In the genomic region with DNA sequence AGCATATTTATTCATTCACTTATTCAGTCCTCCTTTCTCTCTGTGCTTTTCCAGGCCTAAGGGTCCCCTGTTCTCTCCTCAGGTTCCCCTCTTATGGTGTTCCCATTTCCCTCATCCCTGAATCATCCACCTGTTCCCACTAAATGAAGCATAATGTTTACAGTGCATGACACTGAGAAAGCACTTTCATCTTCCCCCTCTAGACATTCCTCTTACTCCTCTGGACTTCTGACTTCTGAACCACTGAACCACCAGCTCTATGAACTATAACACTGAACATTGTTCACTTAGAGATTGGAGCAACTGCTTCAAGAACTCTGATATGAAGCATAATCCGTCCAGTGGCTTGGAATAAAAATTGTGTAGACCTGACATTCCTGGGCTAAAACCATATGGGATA, we compare ENCODE assay signal across 24 cellular contexts. TPM values are rescaled to one million over a fixed set of nuclear protein-coding genes. Genes with fewer than 3 reads are reported as not detected.
DNase-seq lines count a peak whose midpoint lies in the region; ATAC-seq lines count a peak whose summit lies in the region.
"Had no signal": no experiment of that assay in that cellular context is flagged by ENCODE, and none has a peak within 500 bp of the region (broad histone marks: within the 10 kb centered on the region; RNA-seq: fewer than 3 reads in every experiment).

No MANE protein-coding gene starts in this region.

- peaks cover 9% of the 10 kb centered on the region for H3K4me1 Mint-ChIP-seq in T-helper 2 cell treated with Interferon-gamma antibody and Interleukin-4, amounts not matched to agents 5 μg/mL and 100 μg/mL, for 36 hours (ENCODE audit: low read depth)
- peaks cover 14% of the 10 kb centered on the region for H3K4me1 Mint-ChIP-seq in activated naive CD8-positive, alpha-beta T cell treated with anti-CD3 and anti-CD28 coated beads, Interleukin-2, amount 10 ng/mL, durations not matched to agents 7 days and 5 days
- peaks cover 2% of the 10 kb centered on the region for H3K4me1 Mint-ChIP-seq in activated naive CD8-positive, alpha-beta T cell treated with anti-CD3 and anti-CD28 coated beads for 36 hours
- peaks cover 15 to 23% of the 10 kb centered on the region in 2 donors for H3K4me1 Mint-ChIP-seq in immature natural killer cell
- H3K4me1 Mint-ChIP-seq: CD8-positive, alpha-beta memory T cell had no signal

- no peak for DNase-seq in T-helper 2 cell treated with Interferon-gamma antibody and Interleukin-4, amounts not matched to agents 5 μg/mL and 100 μg/mL, for 36 hours (ENCODE audit: low spot score)
- DNase-seq in T-helper 2 cell: no peak
- no peak for DNase-seq in activated naive CD8-positive, alpha-beta T cell treated with anti-CD3 and anti-CD28 coated beads, Interleukin-2, amount 10 ng/mL, durations not matched to agents 7 days and 5 days
- no peak for DNase-seq in activated naive CD8-positive, alpha-beta T cell treated with anti-CD3 and anti-CD28 coated beads for 36 hours
- no peak for DNase-seq in immature natural killer cell
- peak; percentile 72 for DNase-seq in renal cortical epithelial cell (ENCODE audit: low read depth)
- DNase-seq in NCI-H226: no peak
- no peak for DNase-seq in caudate nucleus (lab: John Stamatoyannopoulos, UW)
- DNase-seq: 8988T; ACHN; AML-193; BE2C; CD4-positive, alpha-beta T cell; CD8-positive, alpha-beta memory T cell; DMS 273 treated with DMSO at 0.1 percent for 48 hours; EL; GDM1; GM23248; H9 had no signal

- H3K4me3 Mint-ChIP-seq in T-helper 2 cell treated with Interferon-gamma antibody and Interleukin-4, amounts not matched to agents 5 μg/mL and 100 μg/mL, for 36 hours: no peak overlapping the region
- H3K4me3 Mint-ChIP-seq in activated naive CD8-positive, alpha-beta T cell treated with anti-CD3 and anti-CD28 coated beads, Interleukin-2, amount 10 ng/mL, durations not matched to agents 7 days and 5 days: no peak overlapping the region
- no peak overlapping the region for H3K4me3 Mint-ChIP-seq in activated naive CD8-positive, alpha-beta T cell treated with anti-CD3 and anti-CD28 coated beads for 36 hours
- H3K4me3 Mint-ChIP-seq in immature natural killer cell: no peak overlapping the region
- H3K4me3 Mint-ChIP-seq: CD14-positive monocyte; CD4-positive, alpha-beta T cell; CD8-positive, alpha-beta memory T cell; H9 had no signal

- peaks cover 6% of the 10 kb centered on the region for H3K9me3 Mint-ChIP-seq in T-helper 2 cell treated with Interferon-gamma antibody and Interleukin-4, amounts not matched to agents 5 μg/mL and 100 μg/mL, for 36 hours
- H3K9me3 Mint-ChIP-seq in activated naive CD8-positive, alpha-beta T cell treated with anti-CD3 and anti-CD28 coated beads, Interleukin-2, amount 10 ng/mL, durations not matched to agents 7 days and 5 days: peaks cover 4% of the 10 kb centered on the region
- H3K9me3 Mint-ChIP-seq in activated naive CD8-positive, alpha-beta T cell treated with anti-CD3 and anti-CD28 coated beads for 36 hours: no peaks in the 10 kb centered on the region
- H3K9me3 Mint-ChIP-seq in immature natural killer cell: no peaks in the 10 kb centered on the region
- H3K9me3 Mint-ChIP-seq: CD4-positive, alpha-beta T cell; CD8-positive, alpha-beta memory T cell had no signal

- ATAC-seq in activated naive CD8-positive, alpha-beta T cell treated with anti-CD3 and anti-CD28 coated beads, Interleukin-2, amount 10 ng/mL, durations not matched to agents 7 days and 5 days (ENCODE audit: low read depth): no peak
- ATAC-seq: A549, GM12878, HCT116 had no signal

- peaks cover 82% of the 10 kb centered on the region for H3K36me3 Mint-ChIP-seq in T-helper 2 cell treated with Interferon-gamma antibody and Interleukin-4, amounts not matched to agents 5 μg/mL and 100 μg/mL, for 36 hours (ENCODE audit: low read depth)
- peaks cover 75% of the 10 kb centered on the region for H3K36me3 Mint-ChIP-seq in activated naive CD8-positive, alpha-beta T cell treated with anti-CD3 and anti-CD28 coated beads, Interleukin-2, amount 10 ng/mL, durations not matched to agents 7 days and 5 days
- H3K36me3 Mint-ChIP-seq in activated naive CD8-positive, alpha-beta T cell treated with anti-CD3 and anti-CD28 coated beads for 36 hours: peaks cover 33% of the 10 kb centered on the region
- peaks cover 27 to 54% (median 29%) of the 10 kb centered on the region in 3 donors for H3K36me3 Mint-ChIP-seq in immature natural killer cell

- peak overlapping the region; percentile 75 for H3K27ac Mint-ChIP-seq in T-helper 2 cell treated with Interferon-gamma antibody and Interleukin-4, amounts not matched to agents 5 μg/mL and 100 μg/mL, for 36 hours
- peak overlapping the region; percentile 34 for H3K27ac Mint-ChIP-seq in activated naive CD8-positive, alpha-beta T cell treated with anti-CD3 and anti-CD28 coated beads, Interleukin-2, amount 10 ng/mL, durations not matched to agents 7 days and 5 days
- H3K27ac Mint-ChIP-seq in activated naive CD8-positive, alpha-beta T cell treated with anti-CD3 and anti-CD28 coated beads for 36 hours: no peak overlapping the region
- peak overlapping the region in 4 of 6 donors; percentile 0 to 42 (median 26) for H3K27ac Mint-ChIP-seq in immature natural killer cell
- H3K27ac Mint-ChIP-seq: CD14-positive monocyte, H9 had no signal

- H3K27ac ChIP-seq in caudate nucleus (ENCODE audit: low read depth, low read length): no peak overlapping the region
- H3K27ac ChIP-seq: A549; BLaER1 treated with 17β-estradiol and CSF1 and Interleukin-3, amounts not matched to agents 10 nM and 100 nM; GM23248 had no signal

- POLR2A ChIA-PET in activated naive CD8-positive, alpha-beta T cell treated with anti-CD3 and anti-CD28 coated beads, Interleukin-2, amount 10 ng/mL, durations not matched to agents 7 days and 5 days (lab: Charles Lee): no interaction called here

- H3K27me3 Mint-ChIP-seq in T-helper 2 cell treated with Interferon-gamma antibody and Interleukin-4, amounts not matched to agents 5 μg/mL and 100 μg/mL, for 36 hours (ENCODE audit: low read depth): no peaks in the 10 kb centered on the region
- no peaks in the 10 kb centered on the region for H3K27me3 Mint-ChIP-seq in activated naive CD8-positive, alpha-beta T cell treated with anti-CD3 and anti-CD28 coated beads, Interleukin-2, amount 10 ng/mL, durations not matched to agents 7 days and 5 days
- H3K27me3 Mint-ChIP-seq in activated naive CD8-positive, alpha-beta T cell treated with anti-CD3 and anti-CD28 coated beads for 36 hours: no peaks in the 10 kb centered on the region
- H3K27me3 Mint-ChIP-seq in immature natural killer cell (ENCODE audit: low read depth in 3 of 3): peaks cover 0 to 1% (median 0%) of the 10 kb centered on the region in 3 donors
- H3K27me3 Mint-ChIP-seq: CD4-positive, alpha-beta T cell; CD8-positive, alpha-beta memory T cell had no signal

RNA-seq across cellular contexts. Expression of a gene that starts 59.5 kb away (rescaled TPM):
- total RNA-seq in activated naive CD8-positive, alpha-beta T cell treated with anti-CD3 and anti-CD28 coated beads, Interleukin-2, amount 10 ng/mL, durations not matched to agents 7 days and 5 days: 100 to 1,000 TPM in 1 of 2 experiments, 10 to 100 TPM in 1; 99.9 to 110 TPM
- 10 to 100 TPM; 40.3 to 42.1 TPM for total RNA-seq in activated naive CD8-positive, alpha-beta T cell treated with anti-CD3 and anti-CD28 coated beads for 36 hours
- 100 to 1,000 TPM in 1 of 3 donors, 10 to 100 TPM in 2; 33.4 to 133 (median 60.9) TPM for polyA plus RNA-seq in immature natural killer cell
- total RNA-seq in renal cortical epithelial cell: 0.52 TPM in 1 of 2 replicates, not detected in the other
- total RNA-seq: GM23248 had no signal
- polyA plus RNA-seq: GM23248 had no signal

Comparison
In these comparisons a context has a peak if more than half of its experiments do, and no peak if none do; other contexts are left out.
1. RNA of a gene that starts 59.5 kb away (total RNA-seq): 99.9 to 110 TPM in activated naive CD8-positive, alpha-beta T cell treated with anti-CD3 and anti-CD28 coated beads, Interleukin-2, amount 10 ng/mL, durations not matched to agents 7 days and 5 days and 40.3 to 42.1 TPM in activated naive CD8-positive, alpha-beta T cell treated with anti-CD3 and anti-CD28 coated beads for 36 hours; 0.52 TPM in renal cortical epithelial cell; every median in the first group is over 10 times any median in the second.